In genomic region chr10:44992070-44992731, GRCh38 we compare ENCODE assay signal across 19 cellular contexts. TPM values are rescaled to one million over a fixed set of nuclear protein-coding genes. Genes with fewer than 3 reads are reported as not detected.
A peak's percentile ranks its signal among the peaks of the same experiment; 100 is the strongest.
DNase-seq lines count a peak whose midpoint lies in the region; ATAC-seq, FAIRE-seq and TF ChIP-seq lines count a peak whose summit lies in the region.
"Had no signal": no experiment of that assay in that cellular context is flagged by ENCODE, and none has a peak within 500 bp of the region (broad histone marks: within the 10 kb centered on the region; RNA-seq: fewer than 3 reads in every experiment).

No MANE protein-coding gene starts in this region.

- H3K27ac ChIP-seq in IMR-90 (ENCODE audit: insufficient read depth, low read length): no peak overlapping the region; the same call in 1 of the 2 replicates
- peak overlapping the region; percentile 81 to 98 for H3K27ac ChIP-seq in coronary artery
- no peak overlapping the region for H3K27ac ChIP-seq in HepG2 (ENCODE audit: extremely low read length, insufficient read depth, low read length)
- H3K27ac ChIP-seq in GM23338 (ENCODE audit: low read depth): no peak overlapping the region
- H3K27ac ChIP-seq: cardiac muscle cell had no signal

- ATAC-seq in IMR-90 (ENCODE audit: low read depth) (no peak), HepG2 (no peak), GM23338 (no peak)
- ATAC-seq: activated naive CD4-positive, alpha-beta T cell treated with anti-CD3 and anti-CD28 coated beads, Interleukin-2, amount 50 U/mL, for 72 hours had no signal

- TF ChIP-seq EP300 in HepG2 (IDR thresholded peaks at IDR 0.05; ENCODE audit: low read depth in 2 of 2, low read length in 2 of 2): no peak
- TF ChIP-seq EP300 in HepG2 (CRISPR knock-in tag; IDR thresholded peaks at IDR 0.05; ENCODE audit: borderline replicate concordance): no peak

- peak overlapping the region; percentile 36 for H4K5ac ChIP-seq in IMR-90 (ENCODE audit: low read depth, low read length)

- H2BK20ac ChIP-seq in IMR-90 (ENCODE audit: low read depth, low read length): peak overlapping the region; percentile 98

- peak overlapping the region; percentile 16 for H2AK9ac ChIP-seq in IMR-90 (replicated peaks; ENCODE audit: low read depth, low read length, poor library complexity)

- H3K27me3 Mint-ChIP-seq in GM23338 (ENCODE audit: insufficient read depth, low read depth, poor library complexity): peaks cover 13% of the 10 kb centered on the region

- H3K27ac Mint-ChIP-seq in GM23338: no peak overlapping the region
- H3K27ac Mint-ChIP-seq: activated naive CD4-positive, alpha-beta T cell treated with anti-CD3 and anti-CD28 coated beads, Interleukin-2, amount 50 U/mL, for 72 hours; immature natural killer cell; stimulated activated naive CD8-positive, alpha-beta T cell treated with anti-CD3 and anti-CD28 coated beads, Interleukin-15, Interleukin-2, amounts not matched to agents 100 ng/mL and 50 ng/mL, for 24 hours had no signal

- no peak overlapping the region for H3K4me3 Mint-ChIP-seq in GM23338
- H3K4me3 Mint-ChIP-seq: immature natural killer cell; stimulated activated naive CD8-positive, alpha-beta T cell treated with anti-CD3 and anti-CD28 coated beads, Interleukin-15, Interleukin-2, amounts not matched to agents 100 ng/mL and 50 ng/mL, for 24 hours had no signal

- H3K14ac ChIP-seq in IMR-90 (replicated peaks; ENCODE audit: low read depth, low read length): peak overlapping the region; percentile 32; the same call in 1 of the 2 replicates

- peak overlapping the region; percentile 99 for H3K4ac ChIP-seq in IMR-90 (ENCODE audit: low read depth, low read length)

- H3K9me1 ChIP-seq in IMR-90 (ENCODE audit: insufficient read depth, low read length): peaks cover 42% of the 10 kb centered on the region

- no peak overlapping the region; a peak in 2 of 4 replicates for H4K8ac ChIP-seq in IMR-90 (ENCODE audit: low read depth in 2 of 2, low read length in 2 of 2)

- POLR2A ChIA-PET in IMR-90 (lab: Charles Lee; ENCODE audit: unreplicated experiment): no interaction called here
- POLR2A ChIA-PET in HepG2 (lab: Yijun Ruan, JAX): interaction anchor here (2.8 to 12.0 kb wide), 3 partner anchors 11 to 30 kb away, joined by 9 to 863 read pairs (median 43); partner anchors contain the start of gene DEPP1

- H3K4me3 ChIP-seq in IMR-90 (ENCODE audit: insufficient read depth, low read depth, low read length) (no peak overlapping the region), coronary artery (no peak overlapping the region), HepG2 (replicated peaks in 1 of 3; ENCODE audit: insufficient read depth in 1 of 3, low read depth in 2 of 3, low read length in 3 of 3) (no peak overlapping the region), GM23338 (no peak overlapping the region)
- H3K4me3 ChIP-seq: cardiac muscle cell had no signal

- intact Hi-C loops in IMR-90 (cut with micrococcal nuclease): no loop called here
- intact Hi-C loops in HepG2 (cut with micrococcal nuclease; ENCODE audit: unreplicated experiment): loop anchor here (5.0 kb wide), 1 partner anchor 60 kb away; no protein-coding TSS in a partner anchor

- H3K9me3 Mint-ChIP-seq in GM23338: no peaks in the 10 kb centered on the region
- H3K9me3 Mint-ChIP-seq: activated naive CD4-positive, alpha-beta T cell treated with anti-CD3 and anti-CD28 coated beads, Interleukin-2, amount 50 U/mL, for 72 hours; immature natural killer cell; stimulated activated naive CD8-positive, alpha-beta T cell treated with anti-CD3 and anti-CD28 coated beads, Interleukin-15, Interleukin-2, amounts not matched to agents 100 ng/mL and 50 ng/mL, for 24 hours had no signal

- WGBS in IMR-90 (ENCODE audit: extremely low coverage in 2 of 2, insufficient read length in 1 of 2), 2 experiments: 82% methylated on average over 5 of the region's 11 CpGs; no CpG with 5 or more reads in 1 of the 2 experiments
- WGBS in HepG2 (ENCODE audit: low lambda C conversion rate): 96% methylated on average over 8 of the region's 11 CpGs

- H4K91ac ChIP-seq in IMR-90 (ENCODE audit: insufficient read depth, low read depth, low read length): peak overlapping the region; percentile 98

- TF ChIP-seq POLR2A in IMR-90 (IDR thresholded peaks at IDR 0.05; ENCODE audit: low read depth, low read length) (no peak), HepG2 (IDR thresholded peaks at IDR 0.05; ENCODE audit: insufficient read depth in 1 of 2, low read depth in 2 of 2, low read length in 2 of 2) (no peak)

- peaks cover 54% of the 10 kb centered on the region for H3K4me1 ChIP-seq in IMR-90 (ENCODE audit: control insufficient read depth, insufficient read depth, low read length)
- peaks cover 85% of the 10 kb centered on the region for H3K4me1 ChIP-seq in HepG2 (ENCODE audit: insufficient read depth, low read length)
- peaks cover 37% of the 10 kb centered on the region for H3K4me1 ChIP-seq in GM23338 (ENCODE audit: insufficient read depth)

- 0 out of 2 replicates have a peak, but pooled peaks cover 7% of the 10 kb centered on the region for H3F3A ChIP-seq in GM23338 (replicated peaks; ENCODE audit: low read depth)

- H3K36me3 ChIP-seq in IMR-90 (ENCODE audit: control insufficient read depth, insufficient read depth, low read length) (peaks cover 11% of the 10 kb centered on the region; the same call in 1 of the 2 replicates), HepG2 (replicated peaks in 1 of 2; ENCODE audit: control insufficient read depth in 1 of 2, insufficient read depth in 2 of 2, low read length in 2 of 2) (peaks cover 14 to 30% of the 10 kb centered on the region in 2 experiments; a peak in 4 of 5 replicates), GM23338 (ENCODE audit: insufficient read depth) (no peaks in the 10 kb centered on the region)

- H3K9me3 ChIP-seq in IMR-90 (ENCODE audit: control insufficient read depth, insufficient read depth, low read length) (no peaks in the 10 kb centered on the region), HepG2 (ENCODE audit: low read length) (no peaks in the 10 kb centered on the region)

- no peaks in the 10 kb centered on the region for H4K20me1 ChIP-seq in IMR-90 (ENCODE audit: insufficient read depth, low read length)
- no peaks in the 10 kb centered on the region for H4K20me1 ChIP-seq in HepG2 (ENCODE audit: insufficient read depth, low read length)
- no peaks in the 10 kb centered on the region; the same call in 1 of the 2 replicates for H4K20me1 ChIP-seq in GM23338 (replicated peaks; ENCODE audit: insufficient read depth)

- TF ChIP-seq CTCF in IMR-90 (conservative IDR thresholded peaks at IDR 0.05; ENCODE audit: low read depth, low read length) (no peak), coronary artery (IDR thresholded peaks at IDR 0.05) (no peak), HepG2 (CRISPR knock-in tag; IDR thresholded peaks at IDR 0.05) (no peak), GM23338 (conservative IDR thresholded peaks at IDR 0.05; ENCODE audit: low read depth in 2 of 2) (no peak)

- peaks cover 15% of the 10 kb centered on the region for H3K36me3 Mint-ChIP-seq in GM23338 (ENCODE audit: low read depth)
- H3K36me3 Mint-ChIP-seq: activated naive CD4-positive, alpha-beta T cell treated with anti-CD3 and anti-CD28 coated beads, Interleukin-2, amount 50 U/mL, for 72 hours had no signal

- peak overlapping the region; percentile 99 for H2BK120ac ChIP-seq in IMR-90 (ENCODE audit: low read depth, low read length)

- dilution Hi-C loops in IMR-90 (cut with HindIII; ENCODE audit: low sequenced_read_pairs, unreplicated experiment): no loop called here

- H3K4me1 Mint-ChIP-seq in GM23338: peaks cover 60% of the 10 kb centered on the region

- H3K18ac ChIP-seq in IMR-90 (ENCODE audit: low read depth, low read length): peak overlapping the region; percentile 33

- DNase-seq in IMR-90 (no peak), coronary artery (ENCODE audit: low spot score) (peak; percentile 74), HepG2 (ENCODE audit: low spot score) (no peak), Kasumi-1 (lab: John Stamatoyannopoulos, UW) (no peak), GM23338 (ENCODE audit: low spot score) (no peak), occipital lobe (lab: John Stamatoyannopoulos, UW) (no peak)
- DNase-seq in stimulated activated CD8-positive, alpha-beta memory T cell treated with anti-CD3 and anti-CD28 coated beads, Interleukin-4, amount 100 ng/mL, for 48 hours: peak; percentile 14
- no peak for DNase-seq in stimulated activated CD4-positive, alpha-beta T cell treated with anti-CD3 and anti-CD28 coated beads, Interleukin-15, amount 100 ng/mL, for 24 hours
- DNase-seq: activated CD4-positive, CD25-positive, alpha-beta regulatory T cell treated with anti-CD3 and anti-CD28 coated beads, Interleukin-2, amount 50 U/mL, for 72 hours; activated T-cell treated with anti-CD3 and anti-CD28 coated beads, Interleukin-2, amount 50 U/mL, for 1 hour; AML-193; immature natural killer cell; KG1; NCI-H1417 treated with DMSO at 0.1 percent for 48 hours; stimulated activated CD4-positive, alpha-beta T cell treated with anti-CD3 and anti-CD28 coated beads, Interleukin-12 subunit alpha, Interleukin-12 subunit beta, amount 100 ng/mL, for 4 hours had no signal

- H2AK5ac ChIP-seq in IMR-90 (ENCODE audit: low read depth, low read length): peak overlapping the region; percentile 97

- peak overlapping the region; percentile 14 for H2BK5ac ChIP-seq in IMR-90 (ENCODE audit: low read depth, low read length, poor library complexity, severe bottlenecking)

- no peak overlapping the region for H3K56ac ChIP-seq in IMR-90 (ENCODE audit: extremely low read depth, insufficient read depth, low read length)

- BruUV-seq in IMR-90 (replicated peaks; lab: Mats Ljungman, UMichigan): no TSS peak
- no TSS peak for BruUV-seq in HepG2 (replicated peaks; lab: Mats Ljungman, UMichigan)

- FAIRE-seq in HepG2 (lab: Jason Lieb, UNC): no peak
- FAIRE-seq: GM18507 had no signal

- H3K23ac ChIP-seq in IMR-90 (ENCODE audit: low read depth, low read length): no peak overlapping the region

- H2AFZ ChIP-seq in IMR-90 (replicated peaks; ENCODE audit: low read length, poor library complexity): no peak overlapping the region
- H2AFZ ChIP-seq in HepG2 (ENCODE audit: low read length): no peak overlapping the region
- H2AFZ ChIP-seq in GM23338: no peak overlapping the region

- TF ChIP-seq RAD21 in IMR-90 (IDR thresholded peaks at IDR 0.05; ENCODE audit: low read length): no peak
- no peak for TF ChIP-seq RAD21 in HepG2 (CRISPR knock-in tag; IDR thresholded peaks at IDR 0.05)

- H2BK15ac ChIP-seq in IMR-90 (ENCODE audit: low read depth, low read length): peak overlapping the region; percentile 97; the same call in 2 of the 3 replicates

- H3K79me1 ChIP-seq in IMR-90 (ENCODE audit: low read depth in 1 of 2, low read length in 2 of 2): peaks cover 0 to 10% of the 10 kb centered on the region in 2 experiments; a peak in 1 of 4 replicates

- no peak overlapping the region for H3K4me2 ChIP-seq in IMR-90 (ENCODE audit: low read depth, low read length)
- H3K4me2 ChIP-seq in HepG2 (ENCODE audit: low read depth, low read length): no peak overlapping the region
- no peak overlapping the region for H3K4me2 ChIP-seq in GM23338

- in situ Hi-C loops in IMR-90 (cut with MboI; ENCODE audit: low sequenced_read_pairs): loop anchor here (25.0 kb wide), 4 partner anchors 1020 to 1855 kb away; partner anchors contain the start of genes CSGALNACT2 and HNRNPF
- in situ Hi-C loops in HepG2 (cut with HindIII; ENCODE audit: extremely low pct_ligation_motif_present, low pct_unique_long_range_greater_than_20kb): no loop called here

- H3K9me2 ChIP-seq in GM23338 (ENCODE audit: insufficient read depth): no peaks in the 10 kb centered on the region

- CTCF ChIA-PET in IMR-90 (lab: Yijun Ruan, JAX) (no interaction called here), HepG2 (lab: Yijun Ruan, JAX; ENCODE audit: low intra/inter-chr PET ratio, low total read pairs) (no interaction called here)

- H3K27me3 ChIP-seq in IMR-90 (ENCODE audit: control insufficient read depth, insufficient read depth, low read length) (no peaks in the 10 kb centered on the region), HepG2 (ENCODE audit: control insufficient read depth in 1 of 2, insufficient read depth in 2 of 2, low read length in 2 of 2) (no peaks in the 10 kb centered on the region), GM23338 (ENCODE audit: insufficient read depth) (no peaks in the 10 kb centered on the region)
- H3K27me3 ChIP-seq: cardiac muscle cell had no signal

- H3K9ac ChIP-seq in IMR-90 (ENCODE audit: low read depth, low read length) (no peak overlapping the region), HepG2 (ENCODE audit: insufficient read depth, low read depth, low read length) (no peak overlapping the region)

- H3K79me2 ChIP-seq in HepG2 (ENCODE audit: insufficient read depth, low read length): no peaks in the 10 kb centered on the region
- H3K79me2 ChIP-seq in GM23338 (replicated peaks; ENCODE audit: insufficient read depth): no peaks in the 10 kb centered on the region

RNA-seq across cellular contexts. Expression of gene ZNF22, which starts 8.5 kb away (rescaled TPM):
- 12.4 and 18.6 TPM in 2 replicates for total RNA-seq in IMR-90 (2012; rRNA removed)
- polyA plus RNA-seq in IMR-90 (2012; rRNA removed): 8.4 and 10.6 TPM in 2 replicates
- polyA plus RNA-seq in IMR-90 (2012; cell fraction: cytosol; rRNA removed): 1.7 and 2.4 TPM in 2 replicates
- polyA plus RNA-seq in IMR-90 (2012; cell fraction: nucleus; rRNA removed; ENCODE audit: low replicate concordance): 0.39 and 4.0 TPM in 2 replicates
- total RNA-seq in HepG2 (2016; rRNA removed; fragmentation: Illumina TruSeq; extraction: Trizol): 0.40 and 0.58 TPM in 2 replicates
- total RNA-seq in HepG2 (2016; cell fraction: cytosol; rRNA removed; fragmentation: Illumina TruSeq; extraction: Trizol; ENCODE audit: low read depth): not detected in 2 replicates
- 0.49 and 0.56 TPM in 2 replicates for total RNA-seq in HepG2 (2016; cell fraction: insoluble cytoplasmic fraction; rRNA removed; fragmentation: Illumina TruSeq; extraction: Trizol)
- 0.28 and 0.45 TPM in 2 replicates for total RNA-seq in HepG2 (2016; cell fraction: membrane; rRNA removed; fragmentation: Illumina TruSeq; extraction: Trizol)
- 0.75 and 1.2 TPM in 2 replicates for total RNA-seq in HepG2 (2016; cell fraction: nucleus; rRNA removed; fragmentation: Illumina TruSeq; extraction: Trizol)
- polyA plus RNA-seq in HepG2 (2011; rRNA removed): 1.1 and 1.3 TPM in 2 replicates
- 0.35 and 0.77 TPM in 2 replicates for polyA plus RNA-seq in HepG2 (2011; cell fraction: cytosol; rRNA removed)
- polyA plus RNA-seq in HepG2 (2011; cell fraction: nucleus; rRNA removed): 1.2 and 1.7 TPM in 2 replicates
- 1.6 and 2.5 TPM in 2 replicates for polyA plus RNA-seq in HepG2 (2012)
- polyA plus RNA-seq in HepG2 (2016; cell fraction: cytosol; fragmentation: Illumina TruSeq; extraction: Trizol; ENCODE audit: low read depth): 0.07 and 0.09 TPM in 2 replicates
- polyA plus RNA-seq in HepG2 (2016; cell fraction: insoluble cytoplasmic fraction; fragmentation: Illumina TruSeq; extraction: Trizol; ENCODE audit: low read depth): 0.60 and 0.62 TPM in 2 replicates
- 0.22 and 0.27 TPM in 2 replicates for polyA plus RNA-seq in HepG2 (2016; cell fraction: membrane; fragmentation: Illumina TruSeq; extraction: Trizol; ENCODE audit: low read depth)
- polyA plus RNA-seq in HepG2 (2016; cell fraction: nucleus; fragmentation: Illumina TruSeq; extraction: Trizol; ENCODE audit: insufficient read depth, low read depth): 0.89 and 1.1 TPM in 2 replicates
- polyA minus RNA-seq in HepG2 (2011; rRNA and poly(A)+ RNA removed; ENCODE audit: low replicate concordance): not detected in 2 replicates
- not detected in 2 replicates for polyA minus RNA-seq in HepG2 (2011; cell fraction: cytosol; rRNA and poly(A)+ RNA removed)
- polyA minus RNA-seq in HepG2 (2011; cell fraction: nucleus; rRNA and poly(A)+ RNA removed): 2.2 and 2.4 TPM in 2 replicates
- total RNA-seq in GM23338 (2014; rRNA removed; shearing (Covaris generic)): 38.7 and 40.5 TPM in 2 replicates
- 72.8 and 81.8 TPM in 2 replicates for polyA plus RNA-seq in GM23338 (2016; fragmentation: Nextera tagmentation; extraction: Ambion mirVana)
- total RNA-seq in occipital lobe: 48.8 TPM

RNA-seq across cellular contexts. Expression of gene DEPP1, which starts 13.6 kb away (rescaled TPM):
- total RNA-seq in IMR-90 (2012; rRNA removed) (11.7 and 13.6 TPM in 2 replicates), HepG2 (2016; rRNA removed; fragmentation: Illumina TruSeq; extraction: Trizol) (11.2 and 14.8 TPM in 2 replicates), occipital lobe (3.1 TPM)
- polyA plus RNA-seq in IMR-90 (2012; rRNA removed) (19.7 and 30.0 TPM in 2 replicates), HepG2 (2011; rRNA removed) (270 and 338 TPM in 2 replicates), GM23338 (2016; fragmentation: Nextera tagmentation; extraction: Ambion mirVana) (0.37 TPM in 2 replicates)
- polyA plus RNA-seq in IMR-90 (2012; cell fraction: cytosol; rRNA removed): 16.4 and 30.1 TPM in 2 replicates
- 18.4 and 24.2 TPM in 2 replicates for polyA plus RNA-seq in IMR-90 (2012; cell fraction: nucleus; rRNA removed; ENCODE audit: low replicate concordance)
- 3.0 and 5.0 TPM in 2 replicates for total RNA-seq in HepG2 (2016; cell fraction: cytosol; rRNA removed; fragmentation: Illumina TruSeq; extraction: Trizol; ENCODE audit: low read depth)
- 9.0 and 15.3 TPM in 2 replicates for total RNA-seq in HepG2 (2016; cell fraction: insoluble cytoplasmic fraction; rRNA removed; fragmentation: Illumina TruSeq; extraction: Trizol)
- total RNA-seq in HepG2 (2016; cell fraction: membrane; rRNA removed; fragmentation: Illumina TruSeq; extraction: Trizol): 9.0 and 9.3 TPM in 2 replicates
- total RNA-seq in HepG2 (2016; cell fraction: nucleus; rRNA removed; fragmentation: Illumina TruSeq; extraction: Trizol): 15.1 and 16.0 TPM in 2 replicates
- polyA plus RNA-seq in HepG2 (2011; cell fraction: cytosol; rRNA removed): 261 and 317 TPM in 2 replicates
- 103 and 135 TPM in 2 replicates for polyA plus RNA-seq in HepG2 (2011; cell fraction: nucleus; rRNA removed)
- 132 and 232 TPM in 2 replicates for polyA plus RNA-seq in HepG2 (2012)
- 2.0 and 2.5 TPM in 2 replicates for polyA plus RNA-seq in HepG2 (2016; cell fraction: cytosol; fragmentation: Illumina TruSeq; extraction: Trizol; ENCODE audit: low read depth)
- polyA plus RNA-seq in HepG2 (2016; cell fraction: insoluble cytoplasmic fraction; fragmentation: Illumina TruSeq; extraction: Trizol; ENCODE audit: low read depth): 9.3 and 11.2 TPM in 2 replicates
- polyA plus RNA-seq in HepG2 (2016; cell fraction: membrane; fragmentation: Illumina TruSeq; extraction: Trizol; ENCODE audit: low read depth): 3.6 and 5.2 TPM in 2 replicates
- polyA plus RNA-seq in HepG2 (2016; cell fraction: nucleus; fragmentation: Illumina TruSeq; extraction: Trizol; ENCODE audit: insufficient read depth, low read depth): 13.4 and 15.5 TPM in 2 replicates
- polyA minus RNA-seq in HepG2 (2011; rRNA and poly(A)+ RNA removed; ENCODE audit: low replicate concordance): 1.8 and 739 TPM in 2 replicates
- polyA minus RNA-seq in HepG2 (2011; cell fraction: cytosol; rRNA and poly(A)+ RNA removed): 249 and 254 TPM in 2 replicates
- polyA minus RNA-seq in HepG2 (2011; cell fraction: nucleus; rRNA and poly(A)+ RNA removed): 107 and 142 TPM in 2 replicates
- 0.12 and 1.3 TPM in 2 replicates for total RNA-seq in GM23338 (2014; rRNA removed; shearing (Covaris generic))
- polyA plus RNA-seq: immature natural killer cell had no signal

RNA-seq across cellular contexts. Expression of gene RASSF4, which starts 32.6 kb away (rescaled TPM):
- 5.9 and 6.1 TPM in 2 replicates for total RNA-seq in IMR-90 (2012; rRNA removed)
- 8.6 and 10.1 TPM in 2 replicates for polyA plus RNA-seq in IMR-90 (2012; rRNA removed)
- 4.5 and 6.1 TPM in 2 replicates for polyA plus RNA-seq in IMR-90 (2012; cell fraction: cytosol; rRNA removed)
- polyA plus RNA-seq in IMR-90 (2012; cell fraction: nucleus; rRNA removed; ENCODE audit: low replicate concordance): 46.1 and 53.0 TPM in 2 replicates
- total RNA-seq in HepG2 (2016; rRNA removed; fragmentation: Illumina TruSeq; extraction: Trizol): 49.9 and 51.7 TPM in 2 replicates
- total RNA-seq in HepG2 (2016; cell fraction: cytosol; rRNA removed; fragmentation: Illumina TruSeq; extraction: Trizol; ENCODE audit: low read depth): 22.4 and 22.8 TPM in 2 replicates
- total RNA-seq in HepG2 (2016; cell fraction: insoluble cytoplasmic fraction; rRNA removed; fragmentation: Illumina TruSeq; extraction: Trizol): 49.9 and 50.1 TPM in 2 replicates
- 39.2 and 45.6 TPM in 2 replicates for total RNA-seq in HepG2 (2016; cell fraction: membrane; rRNA removed; fragmentation: Illumina TruSeq; extraction: Trizol)
- 52.1 and 54.6 TPM in 2 replicates for total RNA-seq in HepG2 (2016; cell fraction: nucleus; rRNA removed; fragmentation: Illumina TruSeq; extraction: Trizol)
- polyA plus RNA-seq in HepG2 (2011; rRNA removed): 34.0 and 39.7 TPM in 2 replicates
- polyA plus RNA-seq in HepG2 (2011; cell fraction: cytosol; rRNA removed): 20.4 and 25.8 TPM in 2 replicates
- 140 TPM in 2 replicates for polyA plus RNA-seq in HepG2 (2011; cell fraction: nucleus; rRNA removed)
- polyA plus RNA-seq in HepG2 (2012): 25.0 and 26.7 TPM in 2 replicates
- polyA plus RNA-seq in HepG2 (2016; cell fraction: cytosol; fragmentation: Illumina TruSeq; extraction: Trizol; ENCODE audit: low read depth): 18.5 and 22.5 TPM in 2 replicates
- polyA plus RNA-seq in HepG2 (2016; cell fraction: insoluble cytoplasmic fraction; fragmentation: Illumina TruSeq; extraction: Trizol; ENCODE audit: low read depth): 53.5 and 57.9 TPM in 2 replicates
- 31.2 and 31.3 TPM in 2 replicates for polyA plus RNA-seq in HepG2 (2016; cell fraction: membrane; fragmentation: Illumina TruSeq; extraction: Trizol; ENCODE audit: low read depth)
- 84.5 and 98.6 TPM in 2 replicates for polyA plus RNA-seq in HepG2 (2016; cell fraction: nucleus; fragmentation: Illumina TruSeq; extraction: Trizol; ENCODE audit: insufficient read depth, low read depth)
- polyA minus RNA-seq in HepG2 (2011; rRNA and poly(A)+ RNA removed; ENCODE audit: low replicate concordance): 0.12 and 67.0 TPM in 2 replicates
- polyA minus RNA-seq in HepG2 (2011; cell fraction: cytosol; rRNA and poly(A)+ RNA removed): 13.4 and 16.0 TPM in 2 replicates
- 74.3 and 88.9 TPM in 2 replicates for polyA minus RNA-seq in HepG2 (2011; cell fraction: nucleus; rRNA and poly(A)+ RNA removed)
- total RNA-seq in GM23338 (2014; rRNA removed; shearing (Covaris generic)): 10.3 and 12.4 TPM in 2 replicates
- 13.6 and 17.8 TPM in 2 replicates for polyA plus RNA-seq in GM23338 (2016; fragmentation: Nextera tagmentation; extraction: Ambion mirVana)
- 7.2 TPM for total RNA-seq in occipital lobe

Comparison
In these comparisons a context has a peak if more than half of its experiments do, and no peak if none do; other contexts are left out.
1. DNase-seq: peak in coronary artery (single experiment) and stimulated activated CD8-positive, alpha-beta memory T cell treated with anti-CD3 and anti-CD28 coated beads, Interleukin-4, amount 100 ng/mL, for 48 hours (single experiment); none in IMR-90 (single experiment), HepG2 (single experiment), Kasumi-1 (0 of 2), stimulated activated CD4-positive, alpha-beta T cell treated with anti-CD3 and anti-CD28 coated beads, Interleukin-15, amount 100 ng/mL, for 24 hours (single experiment), GM23338 (single experiment) and occipital lobe (single experiment).
2. H3K27ac ChIP-seq: peak in coronary artery (2 of 2); none in IMR-90 (single experiment), HepG2 (single experiment) and GM23338 (single experiment).